In the genomic region with DNA sequence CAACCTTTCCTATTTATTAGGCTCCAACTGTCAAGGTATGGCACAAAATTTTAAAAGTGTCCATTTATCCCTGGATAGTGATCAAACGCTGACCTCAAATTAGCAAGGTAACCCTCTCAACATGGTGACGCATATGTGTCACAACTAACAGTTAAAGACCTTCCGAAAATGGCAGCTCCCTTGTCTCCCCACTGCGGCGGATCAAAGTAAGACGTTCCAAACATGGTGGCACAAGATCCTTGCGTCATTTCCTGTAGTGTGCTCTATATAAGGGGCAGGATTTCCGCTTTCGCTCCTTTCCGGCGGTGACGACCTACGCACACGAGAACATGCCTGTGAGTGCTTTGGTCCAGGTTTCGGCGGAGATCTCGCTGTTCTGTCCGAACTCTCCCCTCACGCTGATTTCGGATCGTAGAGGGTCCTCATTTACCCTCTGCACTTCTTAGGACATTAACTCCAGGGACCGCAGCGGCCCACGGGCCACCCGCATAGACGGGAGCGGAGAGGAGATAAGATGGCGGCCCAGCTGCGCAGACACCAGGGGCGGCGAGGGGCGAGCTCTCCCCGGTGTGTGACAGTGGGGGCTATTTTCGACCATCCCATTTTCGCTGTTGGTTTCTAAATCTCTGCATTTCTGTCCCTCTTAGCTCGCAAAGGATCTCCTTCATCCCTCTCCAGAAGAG, we compare ENCODE assay signal across 8 cellular contexts. TPM values are rescaled to one million over a fixed set of nuclear protein-coding genes. Genes with fewer than 3 reads are reported as not detected.
A peak's percentile ranks its signal among the peaks of the same experiment; 100 is the strongest.
DNase-seq lines count a peak whose midpoint lies in the region; ATAC-seq and TF ChIP-seq lines count a peak whose summit lies in the region.

A gene (plus strand): TSS at position 295 of the 683 bp plus-strand sequence. CDS start 35 bp downstream, at position 330.

- H4K20me1 ChIP-seq in hepatocyte (ENCODE audit: insufficient read depth, poor library complexity, severe bottlenecking): peaks cover 14% of the 10 kb centered on the region

- peak within 1 kb of the TSS; percentile 71 for H3K4me3 ChIP-seq in hepatocyte

- no peaks in the 10 kb centered on the region for H3K9me2 ChIP-seq in hepatocyte (replicated peaks; ENCODE audit: insufficient read depth)

- TF ChIP-seq CTCF in hepatocyte (IDR thresholded peaks at IDR 0.05; ENCODE audit: poor library complexity): no peak

- under 1% methylated on average over 36 of the region's 36 CpGs for WGBS in hepatocyte (ENCODE audit: low lambda C conversion rate, missing lambda C conversion rate)

- peaks cover 2% of the 10 kb centered on the region for H3K36me3 ChIP-seq in hepatocyte (replicated peaks; ENCODE audit: insufficient read depth, low read depth)

- ATAC-seq in GM18502 (IDR thresholded peaks at IDR 0.05; ENCODE audit: poor library complexity, unreplicated experiment): peak; percentile 77
- peak; percentile 62 for ATAC-seq in HG02973 (IDR thresholded peaks at IDR 0.05; ENCODE audit: unreplicated experiment)
- no peak for ATAC-seq in GM21447 (IDR thresholded peaks at IDR 0.05; ENCODE audit: unreplicated experiment)

- peaks cover 29% of the 10 kb centered on the region for H3K79me2 ChIP-seq in hepatocyte

- DNase-seq in NCI-H2081 (lab: John Stamatoyannopoulos, UW) (peak; percentile 99), T1000 (lab: John Stamatoyannopoulos, UW) (peak; percentile 86), astrocyte of the hippocampus (ENCODE audit: low read depth, low spot score) (peak; percentile 97), hepatocyte (ENCODE audit: low spot score) (peak; percentile 98), renal cortical epithelial cell (ENCODE audit: low read depth) (peak; percentile 98)

- peak within 1 kb of the TSS; percentile 86 for H3K4me2 ChIP-seq in hepatocyte

- peaks cover 20% of the 10 kb centered on the region for H3K4me1 ChIP-seq in hepatocyte (ENCODE audit: insufficient read depth)

- H3K9me3 ChIP-seq in hepatocyte (ENCODE audit: low read depth): no peaks in the 10 kb centered on the region

- H3K27me3 ChIP-seq in hepatocyte: no peaks in the 10 kb centered on the region

- peak within 1 kb of the TSS; percentile 93 for H3K27ac ChIP-seq in hepatocyte

- peak within 1 kb of the TSS; percentile 85 for H2AFZ ChIP-seq in hepatocyte

RNA-seq across cellular contexts. Expression of the gene that starts here (rescaled TPM):
- total RNA-seq in hepatocyte (2,478 and 2,548 TPM in 2 replicates), renal cortical epithelial cell (242 and 820 TPM in 2 replicates)
- polyA plus RNA-seq in hepatocyte: 1,603 and 1,696 TPM in 2 replicates
